In genomic region chr10:86970887-86971145, GRCh38 we compare ENCODE assay signal across 9 cellular contexts. TPM values are rescaled to one million over a fixed set of nuclear protein-coding genes. Genes with fewer than 3 reads are reported as not detected.
DNase-seq lines count a peak whose midpoint lies in the region; ATAC-seq and TF ChIP-seq lines count a peak whose summit lies in the region.
"Had no signal": no experiment of that assay in that cellular context is flagged by ENCODE, and none has a peak within 500 bp of the region (broad histone marks: within the 10 kb centered on the region; RNA-seq: fewer than 3 reads in every experiment).

No MANE protein-coding gene starts in this region.

- DNase-seq in IMR-90 (no peak), dorsolateral prefrontal cortex (no peak), SKM-1 treated with dmso at 0.1 percent for 144 hours (lab: John Stamatoyannopoulos, UW; ENCODE audit: unreplicated experiment) (no peak), NK-92 (lab: John Stamatoyannopoulos, UW; ENCODE audit: unreplicated experiment) (no peak)
- no peak for DNase-seq in activated CD8-positive, alpha-beta memory T cell treated with anti-CD3 and anti-CD28 coated beads, Interleukin-2, amount 50 U/mL, for 4 hours

- H3K4me2 ChIP-seq in IMR-90 (ENCODE audit: low read depth, low read length) = peak overlapping the region; percentile 97

- WGBS in IMR-90 (ENCODE audit: extremely low coverage in 2 of 2, insufficient read length in 1 of 2), 2 experiments = 0% methylated on average over 8 of the region's 14 CpGs; no CpG with 5 or more reads in 1 of the 2 experiments

- peaks cover 0 to 40% of the 10 kb centered on the region in 2 experiments; a peak in 3 of 4 replicates for H3K79me1 ChIP-seq in IMR-90 (ENCODE audit: low read depth in 1 of 2, low read length in 2 of 2)

- peak overlapping the region; percentile 99 for H2AK9ac ChIP-seq in IMR-90 (replicated peaks; ENCODE audit: low read depth, low read length, poor library complexity)

- peak overlapping the region; percentile 93 for H3K9ac ChIP-seq in IMR-90 (ENCODE audit: low read depth, low read length)
- peak overlapping the region; percentile 82 for H3K9ac ChIP-seq in mucosa of stomach (ENCODE audit: low read length)

- no peaks in the 10 kb centered on the region for H3K9me3 ChIP-seq in IMR-90 (ENCODE audit: control insufficient read depth, insufficient read depth, low read length)
- H3K9me3 ChIP-seq in mucosa of stomach (ENCODE audit: control insufficient read depth, low read length) = no peaks in the 10 kb centered on the region

- H3K4me1 ChIP-seq in ACC112 (ENCODE audit: control insufficient read depth, insufficient read depth, low read length, unreplicated experiment) (peaks cover 46% of the 10 kb centered on the region), IMR-90 (ENCODE audit: control insufficient read depth, insufficient read depth, low read length) (peaks cover 36% of the 10 kb centered on the region), mucosa of stomach (ENCODE audit: control insufficient read depth, insufficient read depth, low read length) (peaks cover 64% of the 10 kb centered on the region)

- H3K4me3 ChIP-seq in ACC112 (ENCODE audit: low read depth, low read length) (peak overlapping the region; percentile 86), IMR-90 (ENCODE audit: insufficient read depth, low read depth, low read length) (peak overlapping the region; percentile 75), dorsolateral prefrontal cortex (peak overlapping the region; percentile 25 to 75 (median 61)), mucosa of stomach (ENCODE audit: low read length) (peak overlapping the region; percentile 44)

- peak overlapping the region; percentile 5; the same call in 1 of the 2 replicates for H2BK20ac ChIP-seq in IMR-90 (ENCODE audit: low read depth, low read length)

- peak overlapping the region; percentile 61 for H2AFZ ChIP-seq in ACC112 (ENCODE audit: low read length, unreplicated experiment)
- peak overlapping the region; percentile 92 for H2AFZ ChIP-seq in IMR-90 (replicated peaks; ENCODE audit: low read length, poor library complexity)

- no peaks in the 10 kb centered on the region for H3K27me3 ChIP-seq in ACC112 (ENCODE audit: insufficient read depth, low read length)
- H3K27me3 ChIP-seq in IMR-90 (ENCODE audit: control insufficient read depth, insufficient read depth, low read length) = no peaks in the 10 kb centered on the region
- peaks cover 0 to 3% (median 0%) of the 10 kb centered on the region in 45 donors for H3K27me3 ChIP-seq in dorsolateral prefrontal cortex
- peaks cover 30% of the 10 kb centered on the region for H3K27me3 ChIP-seq in mucosa of stomach (ENCODE audit: control insufficient read depth, insufficient read depth, low read length)

- H3K18ac ChIP-seq in IMR-90 (ENCODE audit: low read depth, low read length) = peak overlapping the region; percentile 92

- peak overlapping the region; percentile 85 for H2BK5ac ChIP-seq in IMR-90 (ENCODE audit: low read depth, low read length, poor library complexity, severe bottlenecking)

- H3K23ac ChIP-seq in IMR-90 (ENCODE audit: low read depth, low read length) = peak overlapping the region; percentile 70

- no peak for TF ChIP-seq POLR2A in IMR-90 (IDR thresholded peaks at IDR 0.05; ENCODE audit: low read depth, low read length)

- peak overlapping the region; percentile 87 for H3K4ac ChIP-seq in IMR-90 (ENCODE audit: low read depth, low read length)

- no peaks in the 10 kb centered on the region; the same call in 1 of the 2 replicates for H4K20me1 ChIP-seq in IMR-90 (ENCODE audit: insufficient read depth, low read length)

- H2BK15ac ChIP-seq in IMR-90 (ENCODE audit: low read depth, low read length) = 0 out of 3 replicates have a peak overlapping the region, but pooled peaks have one; percentile 10

- H3K36me3 ChIP-seq in ACC112 (ENCODE audit: insufficient read depth, low read length) = no peaks in the 10 kb centered on the region
- H3K36me3 ChIP-seq in IMR-90 (ENCODE audit: control insufficient read depth, insufficient read depth, low read length) = no peaks in the 10 kb centered on the region
- H3K36me3 ChIP-seq in mucosa of stomach (ENCODE audit: control insufficient read depth, insufficient read depth, low read length) = no peaks in the 10 kb centered on the region

- H3K14ac ChIP-seq in IMR-90 (replicated peaks; ENCODE audit: low read depth, low read length) = peak overlapping the region; percentile 88

- H2BK120ac ChIP-seq in IMR-90 (ENCODE audit: low read depth, low read length) = peak overlapping the region; percentile 58

- BruUV-seq in IMR-90 (replicated peaks; lab: Mats Ljungman, UMichigan) = TSS peak; percentile 55

- intact Hi-C loops in IMR-90 (cut with micrococcal nuclease) (no loop called here), dorsolateral prefrontal cortex (cut with DNase I) (loop anchor here in 1 of 2 donors (5.0 kb wide), 1 partner anchor 121 kb away; the partner anchor contains the start of gene GLUD1)

- TF ChIP-seq CTCF in IMR-90 (conservative IDR thresholded peaks at IDR 0.05; ENCODE audit: low read depth, low read length) = no peak
- no peak for TF ChIP-seq CTCF in dorsolateral prefrontal cortex (IDR thresholded peaks at IDR 0.05 in 54 of 56, conservative IDR thresholded peaks at IDR 0.05 in 2 of 56; ENCODE audit: low read depth in 1 of 56, partially characterized antibody in 56 of 56)

- no peak for TF ChIP-seq RAD21 in IMR-90 (IDR thresholded peaks at IDR 0.05; ENCODE audit: low read length)

- H4K5ac ChIP-seq in IMR-90 (ENCODE audit: low read depth, low read length) = peak overlapping the region; percentile 86

- dilution Hi-C loops in IMR-90 (cut with HindIII; ENCODE audit: low sequenced_read_pairs, unreplicated experiment) = no loop called here

- H3K56ac ChIP-seq in IMR-90 (ENCODE audit: extremely low read depth, insufficient read depth, low read length) = peak overlapping the region; percentile 73

- POLR2A ChIA-PET in IMR-90 (lab: Charles Lee; ENCODE audit: unreplicated experiment) = no interaction called here

- H4K91ac ChIP-seq in IMR-90 (ENCODE audit: insufficient read depth, low read depth, low read length) = peak overlapping the region; percentile 95

- in situ Hi-C loops in IMR-90 (cut with MboI; ENCODE audit: low sequenced_read_pairs) = no loop called here

- peak; percentile 35 for ATAC-seq in IMR-90 (ENCODE audit: low read depth)
- no peak for ATAC-seq in GM21576 (IDR thresholded peaks at IDR 0.05; ENCODE audit: unreplicated experiment)

- peaks cover 20% of the 10 kb centered on the region for H3K9me1 ChIP-seq in IMR-90 (ENCODE audit: insufficient read depth, low read length)

- peak overlapping the region; percentile 80 to 89 for H4K8ac ChIP-seq in IMR-90 (ENCODE audit: low read depth in 2 of 2, low read length in 2 of 2)

- H2AK5ac ChIP-seq in IMR-90 (ENCODE audit: low read depth, low read length) = peak overlapping the region; percentile 84

- CTCF ChIA-PET in IMR-90 (lab: Yijun Ruan, JAX) = no interaction called here

- peak overlapping the region; percentile 86 for H3K27ac ChIP-seq in ACC112 (ENCODE audit: low read depth, low read length)
- peak overlapping the region; percentile 92 for H3K27ac ChIP-seq in IMR-90 (ENCODE audit: insufficient read depth, low read length)
- peak overlapping the region in 57 of 59 donors; percentile 30 to 96 (median 83) for H3K27ac ChIP-seq in dorsolateral prefrontal cortex

- no peaks in the 10 kb centered on the region for H3K79me2 ChIP-seq in ACC112 (ENCODE audit: control insufficient read depth, insufficient read depth, low read length, unreplicated experiment)

TF ChIP-seq in IMR-90, 13 proteins besides CTCF, POLR2A, EP300 and RAD21:
- TF ChIP-seq CHD1 (IDR thresholded peaks at IDR 0.05; ENCODE audit: low read depth, low read length) (0 out of 2 replicates have a peak, but pooled peaks have one; percentile 78), RFX5 (IDR thresholded peaks at IDR 0.05; ENCODE audit: low read depth, low read length) (no peak), MAFK (IDR thresholded peaks at IDR 0.05; ENCODE audit: low read depth, low read length) (no peak)

RNA-seq across cellular contexts. Expression of gene ADIRF, which starts 2.5 kb away (rescaled TPM):
- total RNA-seq in IMR-90 (2012; rRNA removed) = 2.3 and 2.5 TPM in 2 replicates
- 7.2 and 12.4 TPM in 2 replicates for polyA plus RNA-seq in IMR-90 (2012; rRNA removed)
- 4.7 and 10.7 TPM in 2 replicates for polyA plus RNA-seq in IMR-90 (2012; cell fraction: cytosol; rRNA removed)
- polyA plus RNA-seq in IMR-90 (2012; cell fraction: nucleus; rRNA removed; ENCODE audit: low replicate concordance) = 1.4 and 1.5 TPM in 2 replicates
- total RNA-seq in dorsolateral prefrontal cortex = 100 to 1,000 TPM in 9 of 120 experiments, 10 to 100 TPM in 111; 10.9 to 181 (median 54.5) TPM

RNA-seq across cellular contexts. Expression of gene SNCG, which starts 12.4 kb away (rescaled TPM):
- total RNA-seq in IMR-90 (2012; rRNA removed) (10.6 and 11.9 TPM in 2 replicates), dorsolateral prefrontal cortex (100 to 1,000 TPM in 112 of 120 experiments, 10 to 100 TPM in 8; 59.9 to 383 (median 222) TPM)
- polyA plus RNA-seq in IMR-90 (2012; rRNA removed) = 17.9 and 19.0 TPM in 2 replicates
- polyA plus RNA-seq in IMR-90 (2012; cell fraction: cytosol; rRNA removed) = 19.4 and 24.5 TPM in 2 replicates
- polyA plus RNA-seq in IMR-90 (2012; cell fraction: nucleus; rRNA removed; ENCODE audit: low replicate concordance) = 12.2 and 13.8 TPM in 2 replicates

RNA-seq across cellular contexts. Expression of gene MMRN2, which starts 13.4 kb away (rescaled TPM):
- total RNA-seq in IMR-90 (2012; rRNA removed) (0.56 and 1.8 TPM in 2 replicates), dorsolateral prefrontal cortex (10 to 100 TPM in 57 of 120 experiments, 1 to 10 TPM in 63; 5.2 to 28.8 (median 9.8) TPM)
- 1.0 and 1.6 TPM in 2 replicates for polyA plus RNA-seq in IMR-90 (2012; rRNA removed)
- polyA plus RNA-seq in IMR-90 (2012; cell fraction: cytosol; rRNA removed) = 0.40 and 0.51 TPM in 2 replicates
- 3.8 and 4.2 TPM in 2 replicates for polyA plus RNA-seq in IMR-90 (2012; cell fraction: nucleus; rRNA removed; ENCODE audit: low replicate concordance)

RNA-seq across cellular contexts. Expression of gene FAM25A, which starts 49.3 kb away (rescaled TPM):
- total RNA-seq in IMR-90 (2012; rRNA removed) (not detected in 2 replicates), dorsolateral prefrontal cortex (1 to 10 TPM in 2 of 120 experiments, not detected in 118; 2.0 to 2.2 TPM)
- not detected in 2 replicates for polyA plus RNA-seq in IMR-90 (2012; rRNA removed)
- 5.6 TPM in 1 of 2 replicates, not detected in the other for polyA plus RNA-seq in IMR-90 (2012; cell fraction: cytosol; rRNA removed)
- polyA plus RNA-seq in IMR-90 (2012; cell fraction: nucleus; rRNA removed; ENCODE audit: low replicate concordance) = not detected in 2 replicates
- total RNA-seq: lung microvascular endothelial cell had no signal
